8 cellular contexts compared by ENCODE assay signal in genomic region chr22:46758867-46759290, GRCh38. TPM values are rescaled to one million over a fixed set of nuclear protein-coding genes. Genes with fewer than 3 reads are reported as not detected.
DNase-seq lines count a peak whose midpoint lies in the region; ATAC-seq and TF ChIP-seq lines count a peak whose summit lies in the region.

No MANE protein-coding gene starts in this region.

- no peak overlapping the region for H3K27ac ChIP-seq in CD4-positive, alpha-beta T cell (ENCODE audit: low read depth, low read length)
- no peak overlapping the region for H3K27ac ChIP-seq in RWPE2 (ENCODE audit: poor library complexity, severe bottlenecking)
- H3K27ac ChIP-seq in brain microvascular endothelial cell, result no peak overlapping the region
- H3K27ac ChIP-seq in stomach, result peak overlapping the region; percentile 28 to 59 (median 41)

- WGBS in stomach, 5 donors, result 18 to 31% (median 27%) methylated on average over 6 of the region's 6 CpGs

- no peak for TF ChIP-seq POLR2A in stomach (IDR thresholded peaks at IDR 0.05)

- no peak for ATAC-seq in CD4-positive, alpha-beta T cell (ENCODE audit: poor library complexity)
- no peak for ATAC-seq in RWPE2 (ENCODE audit: low read depth)
- ATAC-seq in HG02885 (IDR thresholded peaks at IDR 0.05; ENCODE audit: poor library complexity, unreplicated experiment), result no peak
- no peak for ATAC-seq in HG02852 (IDR thresholded peaks at IDR 0.05; ENCODE audit: unreplicated experiment)

- H3K27me3 Mint-ChIP-seq in CD4-positive, alpha-beta T cell, result no peaks in the 10 kb centered on the region

- H3K4me1 ChIP-seq in RWPE2 (ENCODE audit: insufficient read depth, poor library complexity, severe bottlenecking), result peaks cover 10% of the 10 kb centered on the region
- H3K4me1 ChIP-seq in stomach, result peaks cover 31 to 59% (median 47%) of the 10 kb centered on the region in 4 donors

- H3K27me3 ChIP-seq in CD4-positive, alpha-beta T cell (ENCODE audit: control insufficient read depth, insufficient read depth, low read length), result no peaks in the 10 kb centered on the region
- H3K27me3 ChIP-seq in RWPE2 (ENCODE audit: insufficient read depth, poor library complexity, severe bottlenecking) (no peaks in the 10 kb centered on the region), brain microvascular endothelial cell (replicated peaks) (no peaks in the 10 kb centered on the region), stomach (no peaks in the 10 kb centered on the region)

- H3K4me3 ChIP-seq in RWPE2 (ENCODE audit: severe bottlenecking) (no peak overlapping the region), brain microvascular endothelial cell (ENCODE audit: low read depth, low read length) (no peak overlapping the region), stomach (no peak overlapping the region)

- TF ChIP-seq EP300 in stomach (IDR thresholded peaks at IDR 0.05), result no peak

- no peaks in the 10 kb centered on the region for H3K36me3 ChIP-seq in RWPE2 (ENCODE audit: low read depth)
- no peaks in the 10 kb centered on the region for H3K36me3 ChIP-seq in brain microvascular endothelial cell (replicated peaks)
- no peaks in the 10 kb centered on the region for H3K36me3 ChIP-seq in stomach

- H3K36me3 Mint-ChIP-seq in CD4-positive, alpha-beta T cell (ENCODE audit: low read depth), result peaks cover 19% of the 10 kb centered on the region

- peak overlapping the region; percentile 62 for H3K4me3 Mint-ChIP-seq in CD4-positive, alpha-beta T cell

- in situ Hi-C loops in brain microvascular endothelial cell (cut with HindIII; ENCODE audit: low pct_ligation_motif_present, low sequenced_read_pairs), result no loop called here

- H3K9me3 ChIP-seq in CD4-positive, alpha-beta T cell (ENCODE audit: control insufficient read depth, low read length), result peaks cover 10% of the 10 kb centered on the region
- peaks cover 11% of the 10 kb centered on the region for H3K9me3 ChIP-seq in RWPE2 (ENCODE audit: severe bottlenecking)
- peaks cover 0 to 11% (median 1%) of the 10 kb centered on the region in 4 donors for H3K9me3 ChIP-seq in stomach

- H3K27ac Mint-ChIP-seq in CD4-positive, alpha-beta T cell, result peak overlapping the region; percentile 53

- CTCF ChIA-PET in CD4-positive, alpha-beta T cell (lab: Charles Lee), result interaction anchor here (0.7 to 11.7 kb wide), 19 partner anchors 10 to 195 kb away, joined by 3 to 130 read pairs (median 5); no protein-coding TSS in a partner anchor

- DNase-seq in CD4-positive, alpha-beta T cell, result peak in 5 of 10 experiments; percentile 32 to 55 (median 38)
- DNase-seq in HCEC 1CT (peak; percentile 56), RWPE2 (ENCODE audit: low spot score) (no peak), brain microvascular endothelial cell (peak; percentile 53), left kidney (ENCODE audit: low read depth, low spot score) (peak; percentile 94), stomach (peak; percentile 76)

- H3K4me1 Mint-ChIP-seq in CD4-positive, alpha-beta T cell (ENCODE audit: low read depth), result peaks cover 51% of the 10 kb centered on the region

- intact Hi-C loops in CD4-positive, alpha-beta T cell (cut with DNase I, micrococcal nuclease), result loop anchor here in 1 of 2 experiments (1.0 kb wide), 1 partner anchor 44 kb away; no protein-coding TSS in a partner anchor
- intact Hi-C loops in stomach (cut with DNase I; ENCODE audit: low total_unique reads), result no loop called here

- peaks cover 5% of the 10 kb centered on the region for H3K9me3 Mint-ChIP-seq in CD4-positive, alpha-beta T cell

- TF ChIP-seq CTCF in CD4-positive, alpha-beta T cell (IDR thresholded peaks at IDR 0.05), result peak; percentile 72
- TF ChIP-seq CTCF in RWPE2 (IDR thresholded peaks at IDR 0.05; ENCODE audit: poor library complexity, severe bottlenecking), result peak; percentile 59
- TF ChIP-seq CTCF in brain microvascular endothelial cell (IDR thresholded peaks at IDR 0.05; ENCODE audit: low read depth, low read length, missing control alignments), result peak; percentile 87
- TF ChIP-seq CTCF in stomach (IDR thresholded peaks at IDR 0.05), result peak in 5 of 7 experiments; percentile 47 to 75 (median 63)

- POLR2A ChIA-PET in CD4-positive, alpha-beta T cell (lab: Charles Lee), result interaction anchor here (0.8 to 6.1 kb wide), 4 partner anchors 9 to 44 kb away, joined by 3 to 78 read pairs (median 10); partner anchors contain the start of gene CERK

RNA-seq across cellular contexts. Expression of gene TBC1D22A, which starts 3.6 kb away (rescaled TPM):
- 10 to 100 TPM; 27.1 to 31.7 TPM for total RNA-seq in CD4-positive, alpha-beta T cell
- 10 to 100 TPM; 13.8 to 53.1 (median 47.4) TPM for total RNA-seq in stomach
- polyA plus RNA-seq in stomach, result 10 to 100 TPM; 13.3 to 22.1 (median 15.5) TPM

RNA-seq across cellular contexts. Expression of gene CERK, which starts 20.8 kb away (rescaled TPM):
- total RNA-seq in CD4-positive, alpha-beta T cell, result 10 to 100 TPM; 84.6 to 88.5 TPM
- total RNA-seq in stomach, result 10 to 100 TPM; 29.1 to 59.4 (median 42.4) TPM
- 10 to 100 TPM; 12.5 to 29.2 (median 26.0) TPM for polyA plus RNA-seq in stomach

Comparison
In these comparisons a context has a peak if more than half of its experiments do, and no peak if none do; other contexts are left out.
1. H3K27ac ChIP-seq: peak in stomach (5 of 5); none in CD4-positive, alpha-beta T cell (single experiment), RWPE2 (single experiment) and brain microvascular endothelial cell (single experiment).
2. Peak in every context shown above with its lines, with median percentiles within 50 percentile points of each other: CTCF ChIP-seq.